In the genomic region with DNA sequence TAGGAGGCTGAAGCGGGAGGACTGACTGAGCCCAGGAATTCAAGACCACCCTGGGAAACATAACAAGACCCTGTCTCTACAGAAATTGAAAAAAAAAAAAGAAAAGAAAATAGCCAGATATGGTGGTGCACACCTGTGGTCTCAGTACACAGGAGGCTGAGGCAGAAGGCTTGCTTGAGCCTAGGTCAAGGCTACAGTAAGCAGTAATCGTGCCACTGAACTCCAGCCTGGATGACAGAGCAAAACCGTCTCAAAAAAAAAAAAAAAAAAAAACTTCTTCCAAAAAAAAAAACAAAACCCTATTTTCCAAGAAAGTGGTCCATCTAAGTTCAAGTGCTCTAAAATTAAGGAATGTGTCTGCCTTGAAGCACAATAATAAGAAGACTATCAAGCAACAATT, we compare ENCODE assay signal across 26 cellular contexts.
"Had no signal": no experiment of that assay in that cellular context is flagged by ENCODE, and none has a peak within 500 bp of the region (broad histone marks: within the 10 kb centered on the region; RNA-seq: fewer than 3 reads in every experiment).

No MANE protein-coding gene starts in this region.

- H3K27me3 ChIP-seq: hepatocyte, thyroid gland, upper lobe of right lung had no signal

- DNase-seq: activated CD4-positive, alpha-beta T cell treated with anti-CD3 and anti-CD28 coated beads, Interleukin-2, amount 50 U/mL, for 48 hours; activated CD8-positive, alpha-beta memory T cell treated with anti-CD3 and anti-CD28 coated beads, Interleukin-2, amount 10 ng/mL, durations not matched to agents 7 days and 5 days; activated naive CD4-positive, alpha-beta T cell treated with anti-CD3 and anti-CD28 coated beads, Interleukin-2, amount 10 ng/mL, durations not matched to agents 7 days and 5 days; activated T-cell treated with anti-CD3 and anti-CD28 coated beads, Interleukin-2, amount 50 U/mL, for 4 hours; aorta; caudate nucleus; effector memory CD4-positive, alpha-beta T cell; foreskin melanocyte; immature natural killer cell; lower lobe of right lung; naive thymus-derived CD4-positive, alpha-beta T cell; stimulated activated CD4-positive, alpha-beta T cell treated with anti-CD3 and anti-CD28 coated beads, Interleukin-12 subunit alpha, Interleukin-12 subunit beta, amount 100 ng/mL, for 4 hours; stimulated activated CD4-positive, alpha-beta T cell treated with anti-CD3 and anti-CD28 coated beads, Interleukin-4, amount 100 ng/mL, for 4 hours; stimulated activated naive CD8-positive, alpha-beta T cell treated with anti-CD3 and anti-CD28 coated beads, Interleukin-15, Interleukin-2, amounts not matched to agents 100 U/mL and 50 U/mL, for 24 hours; T1000; thyroid gland; upper lobe of right lung had no signal

- H3K4me1 ChIP-seq: lower lobe of right lung, prostate gland, thyroid gland, upper lobe of right lung had no signal

- H3K27ac ChIP-seq: hepatocyte, lower lobe of right lung, prostate gland, thyroid gland, upper lobe of right lung had no signal

- H3K4me2 ChIP-seq: hepatocyte had no signal

- H3K9me3 Mint-ChIP-seq: activated naive CD4-positive, alpha-beta T cell treated with anti-CD3 and anti-CD28 coated beads, Interleukin-2, amount 10 ng/mL, durations not matched to agents 7 days and 5 days; activated T-cell treated with anti-CD3 and anti-CD28 coated beads, Interleukin-2, amount 50 U/mL, for 4 hours; brain; immature natural killer cell; naive thymus-derived CD4-positive, alpha-beta T cell; T-helper 1 cell treated with Interleukin-12 subunit alpha and Interleukin-12 subunit beta and Interleukin-4 antibody, amounts not matched to agents 30 μg/mL and 1 μg/mL, for 36 hours; WTC11 had no signal

- FAIRE-seq: colon, endothelial cell of umbilical vein had no signal

- H3K4me3 Mint-ChIP-seq: activated CD8-positive, alpha-beta memory T cell treated with anti-CD3 and anti-CD28 coated beads, Interleukin-2, amount 10 ng/mL, durations not matched to agents 7 days and 5 days; activated naive CD4-positive, alpha-beta T cell treated with anti-CD3 and anti-CD28 coated beads, Interleukin-2, amount 10 ng/mL, durations not matched to agents 7 days and 5 days; activated T-cell treated with anti-CD3 and anti-CD28 coated beads, Interleukin-2, amount 50 U/mL, for 4 hours; brain; immature natural killer cell; naive thymus-derived CD4-positive, alpha-beta T cell; T-helper 1 cell treated with Interleukin-12 subunit alpha and Interleukin-12 subunit beta and Interleukin-4 antibody, amounts not matched to agents 30 μg/mL and 1 μg/mL, for 36 hours; WTC11 had no signal

- H3K4me1 Mint-ChIP-seq: brain, WTC11 had no signal

- H3K27ac Mint-ChIP-seq: activated CD8-positive, alpha-beta memory T cell treated with anti-CD3 and anti-CD28 coated beads, Interleukin-2, amount 10 ng/mL, durations not matched to agents 7 days and 5 days; activated naive CD4-positive, alpha-beta T cell treated with anti-CD3 and anti-CD28 coated beads, Interleukin-2, amount 10 ng/mL, durations not matched to agents 7 days and 5 days; brain; immature natural killer cell; T-helper 1 cell treated with Interleukin-12 subunit alpha and Interleukin-12 subunit beta and Interleukin-4 antibody, amounts not matched to agents 30 μg/mL and 1 μg/mL, for 36 hours; WTC11 had no signal

- H3K9me3 ChIP-seq: lower lobe of right lung, prostate gland, thyroid gland, upper lobe of right lung had no signal

- H2AFZ ChIP-seq: hepatocyte had no signal

- H3K4me3 ChIP-seq: hepatocyte, lower lobe of right lung, prostate gland, thyroid gland, upper lobe of right lung had no signal

- ATAC-seq: activated CD8-positive, alpha-beta memory T cell treated with anti-CD3 and anti-CD28 coated beads, Interleukin-2, amount 10 ng/mL, durations not matched to agents 7 days and 5 days; activated T-cell treated with anti-CD3 and anti-CD28 coated beads, Interleukin-2, amount 50 U/mL, for 4 hours; esophagus mucosa; left lobe of liver; lower lobe of right lung; naive thymus-derived CD4-positive, alpha-beta T cell; stimulated activated naive CD8-positive, alpha-beta T cell treated with anti-CD3 and anti-CD28 coated beads, Interleukin-15, Interleukin-2, amounts not matched to agents 100 U/mL and 50 U/mL, for 24 hours; upper lobe of right lung; WTC11 had no signal

- H3K27me3 Mint-ChIP-seq: activated CD8-positive, alpha-beta memory T cell treated with anti-CD3 and anti-CD28 coated beads, Interleukin-2, amount 10 ng/mL, durations not matched to agents 7 days and 5 days; activated naive CD4-positive, alpha-beta T cell treated with anti-CD3 and anti-CD28 coated beads, Interleukin-2, amount 10 ng/mL, durations not matched to agents 7 days and 5 days; brain; naive thymus-derived CD4-positive, alpha-beta T cell had no signal
